22 cellular contexts compared by ENCODE assay signal in the genomic region with DNA sequence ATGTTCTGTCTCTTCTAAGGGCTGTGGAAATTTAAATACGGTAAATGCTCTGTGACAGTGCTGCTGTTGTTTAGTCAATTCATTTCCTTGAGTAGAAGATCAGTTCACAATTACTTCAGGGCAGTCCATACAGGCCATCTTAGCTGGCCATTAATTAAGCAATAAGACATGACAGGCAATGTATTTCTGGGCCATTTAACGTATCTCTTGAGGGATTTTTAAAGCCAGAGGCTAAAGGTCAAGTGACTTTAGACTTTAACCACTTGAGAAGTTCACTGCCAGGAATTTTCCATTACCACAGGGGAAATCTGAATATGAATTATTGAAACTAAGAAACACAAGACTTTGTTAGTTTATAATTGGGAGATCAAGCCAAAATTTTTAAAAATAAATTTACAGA.
DNase-seq lines count a peak whose midpoint lies in the region.
"Had no signal": no experiment of that assay in that cellular context is flagged by ENCODE, and none has a peak within 500 bp of the region (broad histone marks: within the 10 kb centered on the region; RNA-seq: fewer than 3 reads in every experiment).

No MANE protein-coding gene starts in this region.

- H3K9ac ChIP-seq in rectal smooth muscle tissue (ENCODE audit: low read length), result no peak overlapping the region
- H3K9ac ChIP-seq: BLaER1 had no signal

- no peaks in the 10 kb centered on the region for H3K27me3 ChIP-seq in rectal smooth muscle tissue (ENCODE audit: control insufficient read depth, insufficient read depth, low read length)
- H3K27me3 ChIP-seq: BLaER1, SJSA1 had no signal

- DNase-seq in DMS114 treated with DMSO at 0.1 percent for 48 hours (lab: John Stamatoyannopoulos, UW; ENCODE audit: unreplicated experiment), result peak; percentile 23
- DNase-seq in SK-N-DZ (ENCODE audit: low spot score), result peak; percentile 10
- DNase-seq in left kidney (ENCODE audit: low read depth, low spot score), result peak; percentile 4
- DNase-seq in NCI-H510A treated with DMSO at 0.1 percent for 48 hours (lab: John Stamatoyannopoulos, UW), result no peak
- DNase-seq in amygdala (lab: John Stamatoyannopoulos, UW), result no peak
- DNase-seq in NCI-H2029 (lab: John Stamatoyannopoulos, UW), result no peak
- DNase-seq: CD4-positive, alpha-beta T cell; DMS79; EL; GDM1; Karpas-422; MV-4-11; NCI-H1105; NCI-H1436 treated with DMSO at 0.1 percent for 48 hours; NCI-H187 treated with DMSO at 0.1 percent for 48 hours; NCI-H2107; NCI-H526; Right ventricle myocardium superior; RPMI8226 had no signal

- no peaks in the 10 kb centered on the region for H3K36me3 ChIP-seq in rectal smooth muscle tissue (ENCODE audit: control insufficient read depth, insufficient read depth, low read length)
- H3K36me3 ChIP-seq: BLaER1, SJSA1 had no signal

- peaks cover 37% of the 10 kb centered on the region for H3K4me1 ChIP-seq in rectal smooth muscle tissue (ENCODE audit: control insufficient read depth, insufficient read depth, low read length)
- H3K4me1 ChIP-seq: BLaER1, SJSA1 had no signal

- H3K4me3 ChIP-seq in rectal smooth muscle tissue (ENCODE audit: low read length), result no peak overlapping the region
- H3K4me3 ChIP-seq: BLaER1, SJSA1 had no signal

- peak overlapping the region; percentile 45 for H3K27ac ChIP-seq in rectal smooth muscle tissue (ENCODE audit: low read depth, low read length)
- H3K27ac ChIP-seq: BLaER1, SJSA1 had no signal

Comparison
In these comparisons a context has a peak if more than half of its experiments do, and no peak if none do; other contexts are left out.
1. DNase-seq: peak in DMS114 treated with DMSO at 0.1 percent for 48 hours (single experiment), SK-N-DZ (single experiment) and left kidney (single experiment); none in NCI-H510A treated with DMSO at 0.1 percent for 48 hours (single experiment), amygdala (0 of 56) and NCI-H2029 (single experiment).